Comparison of ENCODE assay signal across 14 cellular contexts in genomic region chr15:98718426-98719168, GRCh38.
DNase-seq lines count a peak whose midpoint lies in the region; ATAC-seq and TF ChIP-seq lines count a peak whose summit lies in the region.
"Had no signal": no experiment of that assay in that cellular context is flagged by ENCODE, and none has a peak within 500 bp of the region (broad histone marks: within the 10 kb centered on the region; RNA-seq: fewer than 3 reads in every experiment).

No MANE protein-coding gene starts in this region.

- TF ChIP-seq CTCF in heart left ventricle (IDR thresholded peaks at IDR 0.05) (no peak), mammary epithelial cell (conservative IDR thresholded peaks at IDR 0.05 in 1 of 2, IDR thresholded peaks at IDR 0.05 in 1 of 2; ENCODE audit: extremely low read depth in 1 of 2, insufficient read depth in 1 of 2, low read depth in 1 of 2, low read length in 2 of 2) (no peak), neural crest cell (conservative IDR thresholded peaks at IDR 0.05) (no peak), type B pancreatic cell (conservative IDR thresholded peaks at IDR 0.05) (no peak)

- in situ Hi-C loops in mammary epithelial cell (cut with MboI; ENCODE audit: low sequenced_read_pairs in 2 of 2) = no loop called here

- BruUV-seq in mammary epithelial cell (replicated peaks; lab: Mats Ljungman, UMichigan) = no TSS peak

- no peak for TF ChIP-seq POLR2A in heart left ventricle (IDR thresholded peaks at IDR 0.05)

- H3K27me3 ChIP-seq in heart left ventricle (no peaks in the 10 kb centered on the region), mammary epithelial cell (ENCODE audit: insufficient read depth, low read length) (no peaks in the 10 kb centered on the region)

- peaks cover 100% of the 10 kb centered on the region for H3K79me2 ChIP-seq in mammary epithelial cell (ENCODE audit: insufficient read depth, low read length)

- H3K36me3 ChIP-seq in heart left ventricle = no peaks in the 10 kb centered on the region
- no peaks in the 10 kb centered on the region for H3K36me3 ChIP-seq in mammary epithelial cell (ENCODE audit: insufficient read depth, low read length)

- peak overlapping the region; percentile 66 for H2AFZ ChIP-seq in mammary epithelial cell (ENCODE audit: low read depth, low read length)

- H4K20me1 ChIP-seq in mammary epithelial cell (ENCODE audit: insufficient read depth, low read length) = no peaks in the 10 kb centered on the region

- ATAC-seq in heart left ventricle (peak in 1 of 4 donors; percentile 9), left ventricle myocardium superior (no peak), HG02938 (IDR thresholded peaks at IDR 0.05; ENCODE audit: unreplicated experiment) (no peak)
- ATAC-seq: activated T-cell treated with anti-CD3 and anti-CD28 coated beads, Interleukin-2, amount 50 U/mL, for 4 hours; natural killer cell treated with Interleukin-12 subunit alpha and Interleukin-12 subunit beta and Interleukin-15 and Interleukin-18, amount 100 ng/mL, for 72 hours had no signal

- WGBS in heart left ventricle, 4 donors = 22 to 28% (median 25%) methylated on average over 10 of the region's 10 CpGs
- WGBS in mammary epithelial cell (ENCODE audit: low coverage, missing lambda C conversion rate) = 28% methylated on average over 9 of the region's 10 CpGs

- H3K9ac ChIP-seq in mammary epithelial cell (ENCODE audit: insufficient read depth, low read length) = no peak overlapping the region

- intact Hi-C loops in heart left ventricle (cut with DNase I) = loop anchor here in 3 of 10 donors (2.0 to 5.0 kb wide), 3 partner anchors 46 to 68 kb away; no protein-coding TSS in a partner anchor
- intact Hi-C loops in left ventricle myocardium superior (cut with micrococcal nuclease) = no loop called here
- intact Hi-C loops in mammary epithelial cell (cut with micrococcal nuclease) = loop anchor here (2.0 kb wide), 1 partner anchor 60 kb away; no protein-coding TSS in a partner anchor

- peak overlapping the region; percentile 33 for H3K4me3 Mint-ChIP-seq in neural crest cell
- H3K4me3 Mint-ChIP-seq in type B pancreatic cell = peak overlapping the region; percentile 51
- H3K4me3 Mint-ChIP-seq: activated T-cell treated with anti-CD3 and anti-CD28 coated beads, Interleukin-2, amount 50 U/mL, for 4 hours; natural killer cell treated with Interleukin-12 subunit alpha and Interleukin-12 subunit beta and Interleukin-15 and Interleukin-18, amount 100 ng/mL, for 72 hours had no signal

- H3K9me3 ChIP-seq in heart left ventricle = no peaks in the 10 kb centered on the region
- H3K9me3 ChIP-seq in mammary epithelial cell (replicated peaks; ENCODE audit: insufficient read depth, low read length) = no peaks in the 10 kb centered on the region

- H3K27ac Mint-ChIP-seq in neural crest cell (ENCODE audit: unreplicated experiment) (peak overlapping the region; percentile 73), type B pancreatic cell (peak overlapping the region; percentile 54)
- H3K27ac Mint-ChIP-seq: natural killer cell treated with Interleukin-12 subunit alpha and Interleukin-12 subunit beta and Interleukin-15 and Interleukin-18, amount 100 ng/mL, for 72 hours had no signal

- dilution Hi-C loops in mammary epithelial cell (cut with HindIII; ENCODE audit: low sequenced_read_pairs) = no loop called here

- H3K27ac ChIP-seq in heart left ventricle (peak overlapping the region; percentile 31 to 81 (median 68)), mammary epithelial cell (ENCODE audit: insufficient read depth, low read depth, low read length) (peak overlapping the region; percentile 14)
- H3K27ac ChIP-seq: HL-60 had no signal

- H3K4me1 ChIP-seq in heart left ventricle (peaks cover 0 to 99% (median 62%) of the 10 kb centered on the region in 12 donors), mammary epithelial cell (ENCODE audit: insufficient read depth, low read length) (peaks cover 39% of the 10 kb centered on the region)

- no peaks in the 10 kb centered on the region for H3K36me3 Mint-ChIP-seq in neural crest cell (ENCODE audit: low read depth)
- no peaks in the 10 kb centered on the region for H3K36me3 Mint-ChIP-seq in type B pancreatic cell
- H3K36me3 Mint-ChIP-seq: natural killer cell treated with Interleukin-12 subunit alpha and Interleukin-12 subunit beta and Interleukin-15 and Interleukin-18, amount 100 ng/mL, for 72 hours had no signal

- H3K9me3 Mint-ChIP-seq in neural crest cell (no peaks in the 10 kb centered on the region), type B pancreatic cell (no peaks in the 10 kb centered on the region)
- H3K9me3 Mint-ChIP-seq: activated T-cell treated with anti-CD3 and anti-CD28 coated beads, Interleukin-2, amount 50 U/mL, for 4 hours; natural killer cell treated with Interleukin-12 subunit alpha and Interleukin-12 subunit beta and Interleukin-15 and Interleukin-18, amount 100 ng/mL, for 72 hours had no signal

- peak overlapping the region; percentile 87 for H3K4me2 ChIP-seq in mammary epithelial cell (ENCODE audit: insufficient read depth, low read depth, low read length)

- DNase-seq in heart left ventricle (no peak), left ventricle myocardium superior (no peak), mammary epithelial cell (no peak), neural crest cell (ENCODE audit: low read depth, low spot score) (no peak), type B pancreatic cell (ENCODE audit: extremely low spot score, unreplicated experiment) (no peak), DMS53 (lab: John Stamatoyannopoulos, UW) (no peak), SHP77 treated with DMSO at 0.1 percent for 48 hours (lab: John Stamatoyannopoulos, UW) (no peak)
- DNase-seq: activated CD4-positive, alpha-beta T cell treated with anti-CD3 and anti-CD28 coated beads for 48 hours; activated T-cell treated with anti-CD3 and anti-CD28 coated beads, Interleukin-2, amount 50 U/mL, for 4 hours; amygdala; NK-92 treated with Interleukin-12 subunit alpha and Interleukin-12 subunit beta, amount 100 ng/mL, for 24 hours had no signal

- H3K27me3 Mint-ChIP-seq in neural crest cell (ENCODE audit: low read depth) = no peaks in the 10 kb centered on the region
- no peaks in the 10 kb centered on the region for H3K27me3 Mint-ChIP-seq in type B pancreatic cell
- H3K27me3 Mint-ChIP-seq: natural killer cell treated with Interleukin-12 subunit alpha and Interleukin-12 subunit beta and Interleukin-15 and Interleukin-18, amount 100 ng/mL, for 72 hours had no signal

- H3K4me3 ChIP-seq in heart left ventricle (peak overlapping the region in 1 of 12 donors; percentile 6), mammary epithelial cell (replicated peaks in 1 of 3; ENCODE audit: insufficient read depth in 1 of 3, low read depth in 2 of 3, low read length in 3 of 3) (peak overlapping the region in 2 of 3 experiments; percentile 7 to 30)

- H3K4me1 Mint-ChIP-seq in neural crest cell (peaks cover 77% of the 10 kb centered on the region), type B pancreatic cell (ENCODE audit: unreplicated experiment) (peaks cover 92% of the 10 kb centered on the region)

- CTCF ChIA-PET in mammary epithelial cell (lab: Charles Lee; ENCODE audit: low non-redundant PET) = no interaction called here
